In genomic region chr4:56448301-56448700, GRCh38 we compare ENCODE assay signal across 1 cellular context.
TF ChIP-seq lines count a peak whose summit lies in the region.

No MANE protein-coding gene starts in this region.

TF ChIP-seq in H1, 55 proteins besides CTCF, POLR2A, EP300 and RAD21:
- no peak for TF ChIP-seq NANOG (IDR thresholded peaks at IDR 0.05; ENCODE audit: insufficient read depth, low read depth, low read length, poor library complexity, severe bottlenecking)
- TF ChIP-seq SRF (IDR thresholded peaks at IDR 0.05; ENCODE audit: low read depth, low read length), result no peak
- TF ChIP-seq SIN3A (conservative IDR thresholded peaks at IDR 0.05 in 1 of 2, IDR thresholded peaks at IDR 0.05 in 1 of 2; ENCODE audit: low read depth in 1 of 2, low read length in 2 of 2), result no peak
- TF ChIP-seq CREB1 (IDR thresholded peaks at IDR 0.05), result no peak
- no peak for TF ChIP-seq POLR2AphosphoS5 (IDR thresholded peaks at IDR 0.05; ENCODE audit: low read depth, low read length)
- TF ChIP-seq ASH2L (IDR thresholded peaks at IDR 0.05; ENCODE audit: low read length), result no peak
- no peak for TF ChIP-seq RXRA (IDR thresholded peaks at IDR 0.05; ENCODE audit: insufficient read depth, low read depth, low read length)
- no peak for TF ChIP-seq USF2 (IDR thresholded peaks at IDR 0.05; ENCODE audit: low read length)
- TF ChIP-seq SP4 (IDR thresholded peaks at IDR 0.05; ENCODE audit: low read length), result no peak
- no peak for TF ChIP-seq RBBP5 (IDR thresholded peaks at IDR 0.05; ENCODE audit: borderline replicate concordance, low read depth, low read length)
- no peak for TF ChIP-seq YY1 (IDR thresholded peaks at IDR 0.05; ENCODE audit: low read depth, low read length)
